In genomic region chr4:685681-686218, GRCh38 we compare ENCODE assay signal across 31 cellular contexts.
"Had no signal": no experiment of that assay in that cellular context is flagged by ENCODE, and none has a peak within 500 bp of the region (broad histone marks: within the 10 kb centered on the region; RNA-seq: fewer than 3 reads in every experiment).

No MANE protein-coding gene starts in this region.

- H3K36me3 ChIP-seq: breast epithelium, lower lobe of right lung, sigmoid colon, thyroid gland, vagina, WERI-Rb-1 had no signal

- FAIRE-seq: frontal cortex, keratinocyte, small intestine had no signal

- DNase-seq: activated CD4-positive, alpha-beta memory T cell treated with anti-CD3 and anti-CD28 coated beads, Interleukin-2, amount 10 ng/mL, durations not matched to agents 7 days and 5 days; activated CD4-positive, alpha-beta T cell treated with anti-CD3 and anti-CD28 coated beads, Interleukin-2, amount 10 ng/mL, durations not matched to agents 24 days and 14 days; activated CD8-positive, alpha-beta memory T cell treated with anti-CD3 and anti-CD28 coated beads, Interleukin-2, amount 50 U/mL, for 48 hours; activated gamma-delta T cell; activated naive CD8-positive, alpha-beta T cell treated with anti-CD3 and anti-CD28 coated beads, Interleukin-2, amount 50 U/mL, for 24 hours; activated T-cell treated with anti-CD3 and anti-CD28 coated beads, Interleukin-2, amount 50 U/mL, for 24 hours; amygdala; central memory CD4-positive, alpha-beta T cell; effector CD4-positive, alpha-beta T cell; lower lobe of right lung; mesendoderm; small intestine; stimulated activated CD4-positive, alpha-beta T cell treated with anti-CD3 and anti-CD28 coated beads, Interleukin-1b, Interleukin-23, amount 100 ng/mL, for 48 hours; stimulated activated CD4-positive, alpha-beta T cell treated with anti-CD3 and anti-CD28 coated beads, Interleukin-4, amount 100 ng/mL, for 4 hours; stimulated activated CD8-positive, alpha-beta memory T cell treated with anti-CD3 and anti-CD28 coated beads, Interleukin-4, amount 100 ng/mL, for 48 hours; stomach; T-helper 17 cell; T1000; thyroid gland; WERI-Rb-1 had no signal

- H3K9me3 ChIP-seq: breast epithelium, lower lobe of right lung, sigmoid colon, stomach, thyroid gland, upper lobe of left lung, vagina had no signal

- H3K9me3 Mint-ChIP-seq: activated CD4-positive, alpha-beta memory T cell treated with anti-CD3 and anti-CD28 coated beads, Interleukin-2, amount 10 ng/mL, durations not matched to agents 7 days and 5 days; activated CD4-positive, alpha-beta T cell treated with anti-CD3 and anti-CD28 coated beads, Interleukin-2, amount 10 ng/mL, durations not matched to agents 24 days and 14 days; activated naive CD4-positive, alpha-beta T cell treated with anti-CD3 and anti-CD28 coated beads, Interleukin-2, amount 50 U/mL, for 24 hours; activated naive CD8-positive, alpha-beta T cell treated with anti-CD3 and anti-CD28 coated beads, Interleukin-2, amount 50 U/mL, for 24 hours; activated T-cell treated with anti-CD3 and anti-CD28 coated beads, Interleukin-2, amount 50 U/mL, for 24 hours; natural killer cell treated with Interleukin-12 subunit alpha and Interleukin-12 subunit beta and Interleukin-15 and Interleukin-18, amount 100 ng/mL, for 72 hours; stimulated activated memory B cell treated with anti-CD40 and anti-IgM and Interleukin-4, amounts not matched to agents 10 μg/mL and 1 μg/mL and 100 μg/mL, for 72 hours had no signal

- H3K27me3 Mint-ChIP-seq: activated naive CD4-positive, alpha-beta T cell treated with anti-CD3 and anti-CD28 coated beads, Interleukin-2, amount 50 U/mL, for 24 hours; natural killer cell treated with Interleukin-12 subunit alpha and Interleukin-12 subunit beta and Interleukin-15 and Interleukin-18, amount 100 ng/mL, for 72 hours had no signal

- H3K4me3 Mint-ChIP-seq: activated CD4-positive, alpha-beta memory T cell treated with anti-CD3 and anti-CD28 coated beads, Interleukin-2, amount 10 ng/mL, durations not matched to agents 7 days and 5 days; activated CD4-positive, alpha-beta T cell treated with anti-CD3 and anti-CD28 coated beads, Interleukin-2, amount 10 ng/mL, durations not matched to agents 24 days and 14 days; activated naive CD4-positive, alpha-beta T cell treated with anti-CD3 and anti-CD28 coated beads, Interleukin-2, amount 50 U/mL, for 24 hours; activated naive CD8-positive, alpha-beta T cell treated with anti-CD3 and anti-CD28 coated beads, Interleukin-2, amount 50 U/mL, for 24 hours; activated T-cell treated with anti-CD3 and anti-CD28 coated beads, Interleukin-2, amount 50 U/mL, for 24 hours; natural killer cell treated with Interleukin-12 subunit alpha and Interleukin-12 subunit beta and Interleukin-15 and Interleukin-18, amount 100 ng/mL, for 72 hours; stimulated activated memory B cell treated with anti-CD40 and anti-IgM and Interleukin-4, amounts not matched to agents 10 μg/mL and 1 μg/mL and 100 μg/mL, for 72 hours; T-helper 17 cell had no signal

- H3K36me3 Mint-ChIP-seq: activated naive CD4-positive, alpha-beta T cell treated with anti-CD3 and anti-CD28 coated beads, Interleukin-2, amount 50 U/mL, for 24 hours; natural killer cell treated with Interleukin-12 subunit alpha and Interleukin-12 subunit beta and Interleukin-15 and Interleukin-18, amount 100 ng/mL, for 72 hours; stimulated activated memory B cell treated with anti-CD40 and anti-IgM and Interleukin-4, amounts not matched to agents 10 μg/mL and 1 μg/mL and 100 μg/mL, for 72 hours had no signal

- H3K4me3 ChIP-seq: breast epithelium, lower lobe of right lung, sigmoid colon, thyroid gland, upper lobe of left lung, vagina had no signal

- H3K27ac Mint-ChIP-seq: activated CD4-positive, alpha-beta memory T cell treated with anti-CD3 and anti-CD28 coated beads, Interleukin-2, amount 10 ng/mL, durations not matched to agents 7 days and 5 days; activated CD4-positive, alpha-beta T cell treated with anti-CD3 and anti-CD28 coated beads, Interleukin-2, amount 10 ng/mL, durations not matched to agents 24 days and 14 days; activated naive CD4-positive, alpha-beta T cell treated with anti-CD3 and anti-CD28 coated beads, Interleukin-2, amount 50 U/mL, for 24 hours; activated naive CD8-positive, alpha-beta T cell treated with anti-CD3 and anti-CD28 coated beads, Interleukin-2, amount 50 U/mL, for 24 hours; activated T-cell treated with anti-CD3 and anti-CD28 coated beads, Interleukin-2, amount 50 U/mL, for 24 hours; stimulated activated memory B cell treated with anti-CD40 and anti-IgM and Interleukin-4, amounts not matched to agents 10 μg/mL and 1 μg/mL and 100 μg/mL, for 72 hours; T-helper 17 cell had no signal

- H3K27ac ChIP-seq: epithelial cell of prostate, lower lobe of right lung, sigmoid colon, thyroid gland, WERI-Rb-1 had no signal

- ATAC-seq: activated CD4-positive, CD25-positive, alpha-beta regulatory T cell treated with anti-CD3 and anti-CD28 coated beads, Interleukin-2, amount 50 U/mL, for 24 hours; activated naive CD8-positive, alpha-beta T cell treated with anti-CD3 and anti-CD28 coated beads, Interleukin-2, amount 50 U/mL, for 24 hours; lower lobe of right lung; natural killer cell treated with Interleukin-12 subunit alpha and Interleukin-12 subunit beta and Interleukin-15 and Interleukin-18, amount 100 ng/mL, for 72 hours; stimulated activated memory B cell treated with anti-CD40 and anti-IgM and Interleukin-4, amounts not matched to agents 10 μg/mL and 1 μg/mL and 100 μg/mL, for 72 hours; T-helper 17 cell had no signal

- H3K27me3 ChIP-seq: breast epithelium, thyroid gland, upper lobe of left lung, vagina had no signal
